ENCODE assay signal across 18 cellular contexts in the genomic region with DNA sequence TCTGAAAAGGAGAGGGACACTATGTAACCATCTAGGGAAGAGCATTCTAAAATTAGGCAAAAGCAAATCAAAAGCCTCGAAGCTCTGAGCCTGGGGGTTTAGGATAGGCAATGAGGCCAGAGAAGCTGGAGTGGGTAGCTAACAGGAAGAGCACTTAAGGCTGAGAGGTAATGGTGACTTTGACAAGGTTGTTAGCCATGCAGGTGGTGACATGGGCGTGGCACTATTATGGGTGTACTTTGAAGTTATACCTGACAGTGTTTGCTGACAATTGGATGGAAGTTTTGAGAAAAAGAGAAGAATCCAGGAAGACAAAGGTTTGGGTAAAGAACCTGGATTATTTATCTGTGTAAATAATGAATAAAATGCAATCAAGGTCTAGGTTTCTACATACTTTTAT.
DNase-seq lines count a peak whose midpoint lies in the region; FAIRE-seq and TF ChIP-seq lines count a peak whose summit lies in the region.
"Had no signal": no experiment of that assay in that cellular context is flagged by ENCODE, and none has a peak within 500 bp of the region (broad histone marks: within the 10 kb centered on the region; RNA-seq: fewer than 3 reads in every experiment).

No MANE protein-coding gene starts in this region.

- no peak for FAIRE-seq in small intestine (lab: Jason Lieb, UNC)

- H3K27ac ChIP-seq in small intestine (ENCODE audit: low read depth in 1 of 2, low read length in 1 of 2) (no peak overlapping the region), thyroid gland (no peak overlapping the region)
- H3K27ac ChIP-seq: HL-60, PC-9, SJSA1 had no signal

- no peaks in the 10 kb centered on the region for H3K27me3 ChIP-seq in small intestine (ENCODE audit: control insufficient read depth in 2 of 2, insufficient read depth in 2 of 2, low read length in 2 of 2)
- H3K27me3 ChIP-seq in thyroid gland = no peaks in the 10 kb centered on the region
- H3K27me3 ChIP-seq: MG63, SJSA1 had no signal

- intact Hi-C loops in thyroid gland (cut with DNase I) = no loop called here

- H3K4me1 ChIP-seq in small intestine (ENCODE audit: control insufficient read depth in 2 of 2, insufficient read depth in 1 of 2, low read depth in 1 of 2, low read length in 1 of 2) = no peaks in the 10 kb centered on the region
- H3K4me1 ChIP-seq in thyroid gland = peaks cover 0 to 3% of the 10 kb centered on the region in 2 donors

- H3K36me3 ChIP-seq in small intestine (ENCODE audit: control insufficient read depth in 2 of 2, insufficient read depth in 2 of 2, low read length in 2 of 2) = no peaks in the 10 kb centered on the region
- H3K36me3 ChIP-seq in thyroid gland = no peaks in the 10 kb centered on the region
- H3K36me3 ChIP-seq: MG63, SJSA1 had no signal

- TF ChIP-seq POLR2A in thyroid gland (IDR thresholded peaks at IDR 0.05) = no peak

- WGBS in small intestine, 3 donors = 23 to 54% (median 37%) methylated on average over 2 of the region's 2 CpGs
- WGBS in thyroid gland, 2 donors = 75% methylated on average over 2 of the region's 2 CpGs

- no peak overlapping the region for H3K4me3 ChIP-seq in small intestine (ENCODE audit: low read depth in 1 of 2, low read length in 2 of 2)
- no peak overlapping the region for H3K4me3 ChIP-seq in thyroid gland (replicated peaks in 1 of 3)
- H3K4me3 ChIP-seq: MG63, PC-9, SJSA1 had no signal

- H3K9me3 ChIP-seq in small intestine (ENCODE audit: control insufficient read depth, low read depth) = no peaks in the 10 kb centered on the region
- H3K9me3 ChIP-seq in thyroid gland = no peaks in the 10 kb centered on the region
- H3K9me3 ChIP-seq: MG63, SJSA1 had no signal

- peak in 2 of 3 experiments; percentile 31 to 59 for DNase-seq in NCI-H1417 (lab: John Stamatoyannopoulos, UW)
- DNase-seq in NCI-H1417 treated with DMSO at 0.1 percent for 48 hours (lab: John Stamatoyannopoulos, UW) = no peak
- DNase-seq in LoVo (ENCODE audit: low spot score) = peak; percentile 16
- DNase-seq in SW480 (ENCODE audit: low spot score) = peak; percentile 69
- peak; percentile 55 for DNase-seq in small intestine
- no peak for DNase-seq in thyroid gland
- DNase-seq in AML-193 (lab: John Stamatoyannopoulos, UW) = no peak
- DNase-seq in OCI-M1 (lab: John Stamatoyannopoulos, UW) = no peak
- DNase-seq: 8988T, GF-D8, H7, HFFc6, MG63, NCI-H1048, NCI-H146, PC-9 had no signal

- no peak for TF ChIP-seq CTCF in thyroid gland (IDR thresholded peaks at IDR 0.05)

Comparison
In these comparisons a context has a peak if more than half of its experiments do, and no peak if none do; other contexts are left out.
1. DNase-seq: peak in NCI-H1417 (2 of 3), LoVo (single experiment), SW480 (single experiment) and small intestine (single experiment); none in NCI-H1417 treated with DMSO at 0.1 percent for 48 hours (single experiment), thyroid gland (0 of 2), AML-193 (0 of 2) and OCI-M1 (single experiment).